Comparison of ENCODE assay signal across 1 cellular context in genomic region chr17:82316651-82317393, GRCh38.
TF ChIP-seq lines count a peak whose summit lies in the region.

No MANE protein-coding gene starts in this region.

TF ChIP-seq in H1, 55 proteins besides CTCF, POLR2A, EP300 and RAD21:
- TF ChIP-seq POU5F1 (IDR thresholded peaks at IDR 0.05; ENCODE audit: low read depth, low read length): no peak
